Comparison of ENCODE assay signal across 8 cellular contexts in genomic region chr2:135876066-135876711, GRCh38. TPM values are rescaled to one million over a fixed set of nuclear protein-coding genes. Genes with fewer than 3 reads are reported as not detected.
A peak's percentile ranks its signal among the peaks of the same experiment; 100 is the strongest.
DNase-seq lines count a peak whose midpoint lies in the region; TF ChIP-seq lines count a peak whose summit lies in the region.

MCM6 (minus strand) TSS chr2:135876443; CDS start chr2:135876365, 78 bp downstream.

- TF ChIP-seq RAD21 in neural cell (conservative IDR thresholded peaks at IDR 0.05), result peak; percentile 34

- H3K79me2 ChIP-seq in neural cell (replicated peaks; ENCODE audit: insufficient read depth, low read length), result peaks cover 4% of the 10 kb centered on the region

- H3K9me2 ChIP-seq in neural cell (ENCODE audit: insufficient read depth, low read length), result no peaks in the 10 kb centered on the region

- H3K27me3 ChIP-seq in H7 (ENCODE audit: control insufficient read depth, insufficient read depth, low read length) (no peaks in the 10 kb centered on the region), neural cell (ENCODE audit: insufficient read depth, low read depth, low read length) (no peaks in the 10 kb centered on the region), stomach (no peaks in the 10 kb centered on the region)

- H2AFZ ChIP-seq in neural cell (ENCODE audit: low read depth, low read length), result peak within 1 kb of the TSS; percentile 40

- peak within 1 kb of the TSS; percentile 55 for H3K9ac ChIP-seq in neural cell (ENCODE audit: low read length)

- H4K20me1 ChIP-seq in neural cell (ENCODE audit: insufficient read depth), result no peaks in the 10 kb centered on the region

- H3K4me1 ChIP-seq in stomach, result peaks cover 0 to 30% (median 20%) of the 10 kb centered on the region in 4 donors

- TF ChIP-seq EP300 in neural cell (conservative IDR thresholded peaks at IDR 0.05; ENCODE audit: poor library complexity, severe bottlenecking) (peak; percentile 32), stomach (IDR thresholded peaks at IDR 0.05) (no peak)

- intact Hi-C loops in stomach (cut with DNase I; ENCODE audit: low total_unique reads), result loop anchor here (10.0 kb wide), 1 partner anchor 141 kb away; no protein-coding TSS in a partner anchor

- H3K36me3 ChIP-seq in H7 (replicated peaks; ENCODE audit: control insufficient read depth, insufficient read depth, low read length) (peaks cover 11% of the 10 kb centered on the region), neural cell (ENCODE audit: insufficient read depth, low read length) (no peaks in the 10 kb centered on the region), stomach (peaks cover 0 to 17% (median 13%) of the 10 kb centered on the region in 4 donors)

- peak; percentile 99 for DNase-seq in ELR (ENCODE audit: low read depth)
- DNase-seq in H7, result peak; percentile 94
- DNase-seq in M059J (ENCODE audit: low read depth), result peak; percentile 98
- DNase-seq in SHP77 (lab: John Stamatoyannopoulos, UW), result peak; percentile 92 to 94
- peak; percentile 95 for DNase-seq in activated effector memory CD4-positive, alpha-beta T cell treated with Interleukin-2 at 50 U/mL for 16 hours
- DNase-seq in fibroblast of villous mesenchyme (ENCODE audit: low read depth), result peak; percentile 99
- DNase-seq in stomach, result peak; percentile 97

- TF ChIP-seq CTCF in fibroblast of villous mesenchyme (IDR thresholded peaks at IDR 0.05; ENCODE audit: insufficient read depth, low read depth, low read length), result no peak
- peak; percentile 55 for TF ChIP-seq CTCF in neural cell (IDR thresholded peaks at IDR 0.05; ENCODE audit: poor library complexity, severe bottlenecking)
- TF ChIP-seq CTCF in stomach (IDR thresholded peaks at IDR 0.05), result peak in 3 of 7 experiments; percentile 16 to 18 (median 16)

- H3K9me3 ChIP-seq in neural cell (ENCODE audit: low read length), result no peaks in the 10 kb centered on the region
- H3K9me3 ChIP-seq in stomach, result no peaks in the 10 kb centered on the region

- WGBS in stomach, 5 donors, result 1% methylated on average over 44 to 71 of the region's 71 CpGs

- peak within 1 kb of the TSS; percentile 91 for H3K4me2 ChIP-seq in neural cell (ENCODE audit: low read length)

- H3F3A ChIP-seq in neural cell (ENCODE audit: insufficient read depth, low read length, poor library complexity, severe bottlenecking), result no peaks in the 10 kb centered on the region

- H3K4me3 ChIP-seq in H7 (ENCODE audit: insufficient read depth, low read depth, low read length) (peak within 1 kb of the TSS; percentile 88), fibroblast of villous mesenchyme (ENCODE audit: low read depth, low read length) (peak within 1 kb of the TSS; percentile 78), neural cell (ENCODE audit: low read length) (peak within 1 kb of the TSS; percentile 90), stomach (peak within 1 kb of the TSS; percentile 66 to 93 (median 81))

- no peak for TF ChIP-seq POLR2A in stomach (IDR thresholded peaks at IDR 0.05)

- H3K27ac ChIP-seq in neural cell (ENCODE audit: low read length) (no peak within 1 kb of the TSS), stomach (peak within 1 kb of the TSS; percentile 77 to 93 (median 85))

TF ChIP-seq in neural cell, 6 proteins besides CTCF, POLR2A, EP300 and RAD21:
- TF ChIP-seq TAF1 (IDR thresholded peaks at IDR 0.05; ENCODE audit: low read depth), result no peak
- peak; percentile 22 for TF ChIP-seq REST (IDR thresholded peaks at IDR 0.05; ENCODE audit: borderline replicate concordance)
- no peak for TF ChIP-seq EZH2 (IDR thresholded peaks at IDR 0.05; ENCODE audit: borderline replicate concordance, insufficient read depth, low read length, poor library complexity, severe bottlenecking)
- TF ChIP-seq POLR2AphosphoS5 (IDR thresholded peaks at IDR 0.05), result peak; percentile 66
- no peak for TF ChIP-seq SMC3 (conservative IDR thresholded peaks at IDR 0.05; ENCODE audit: poor library complexity)
- peak; percentile 90 for TF ChIP-seq MXI1 (conservative IDR thresholded peaks at IDR 0.05; ENCODE audit: poor library complexity, severe bottlenecking)

RNA-seq across cellular contexts. Expression of gene MCM6, which starts in this region (rescaled TPM):
- 53.6 and 61.6 TPM in 2 replicates for total RNA-seq in H7 (2014; rRNA removed; shearing (Covaris generic))
- total RNA-seq in M059J (2014; rRNA removed; shearing (Covaris generic)), result 23.8 and 40.8 TPM in 2 replicates
- total RNA-seq in fibroblast of villous mesenchyme (12.6 and 13.8 TPM in 2 replicates), stomach (10 to 100 TPM in 3 of 5 donors, 1 to 10 TPM in 2; 1.8 to 41.1 (median 14.6) TPM)
- polyA plus RNA-seq in neural cell (7.0 and 7.1 TPM in 2 replicates), stomach (1 to 10 TPM; 6.0 to 9.9 (median 7.2) TPM)
- polyA minus RNA-seq in neural cell, result 9.5 and 11.5 TPM in 2 replicates
